Comparison of ENCODE assay signal across 8 cellular contexts in the genomic region with DNA sequence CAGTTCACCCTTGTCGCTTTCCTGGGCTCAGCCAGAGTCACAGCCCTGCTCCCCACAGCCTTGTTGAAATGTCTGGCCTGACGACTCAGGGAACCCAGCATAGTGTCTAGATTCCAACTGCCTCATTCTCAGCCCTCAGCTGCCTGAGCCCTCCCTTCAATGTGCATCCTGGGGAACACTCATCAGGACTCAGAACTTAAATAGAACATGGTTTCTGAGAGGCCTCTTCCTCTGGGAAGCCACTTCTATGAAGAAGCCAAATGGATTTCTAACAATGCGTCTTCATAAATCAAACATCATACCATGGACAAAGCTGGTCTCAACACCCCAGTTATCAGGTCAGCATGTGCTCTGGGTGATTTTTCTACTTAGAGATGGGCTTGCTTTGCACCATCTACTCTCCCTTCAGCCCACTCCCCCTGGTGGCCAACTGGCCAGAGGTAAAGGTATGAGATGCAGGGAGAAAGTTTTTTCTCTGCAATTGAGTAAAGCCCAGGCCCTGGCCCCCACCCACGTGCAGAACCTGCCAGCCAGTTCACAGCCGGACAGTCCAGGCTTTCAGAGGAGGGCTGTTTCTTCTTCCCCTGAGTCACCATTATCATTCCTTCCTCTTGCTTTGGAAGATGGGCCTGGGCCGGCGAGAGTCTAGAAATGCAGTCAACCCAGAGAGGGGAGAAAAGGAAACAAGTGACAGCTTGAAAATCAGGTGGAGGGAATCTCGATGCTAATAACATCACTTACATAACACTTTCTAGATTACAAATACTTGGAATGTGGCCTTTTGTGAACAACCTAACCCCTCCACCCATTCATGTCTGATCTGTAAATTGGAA. TPM values are rescaled to one million over a fixed set of nuclear protein-coding genes. Genes with fewer than 3 reads are reported as not detected.
A peak's percentile ranks its signal among the peaks of the same experiment; 100 is the strongest.
DNase-seq lines count a peak whose midpoint lies in the region; ATAC-seq and TF ChIP-seq lines count a peak whose summit lies in the region.

No MANE protein-coding gene starts in this region.

- H3K4me3 ChIP-seq in H7 (ENCODE audit: insufficient read depth, low read depth, low read length), result no peak overlapping the region
- no peak overlapping the region for H3K4me3 ChIP-seq in fibroblast of the aortic adventitia (ENCODE audit: low read depth, low read length)
- H3K4me3 ChIP-seq in prostate gland, result no peak overlapping the region

- no peaks in the 10 kb centered on the region for H3K9me3 ChIP-seq in CD4-positive, alpha-beta T cell (ENCODE audit: control insufficient read depth, low read length)
- H3K9me3 ChIP-seq in prostate gland, result no peaks in the 10 kb centered on the region

- TF ChIP-seq CTCF in CD4-positive, alpha-beta T cell (IDR thresholded peaks at IDR 0.05), result peak; percentile 87
- TF ChIP-seq CTCF in fibroblast of the aortic adventitia (IDR thresholded peaks at IDR 0.05; ENCODE audit: insufficient read depth, low read length) (peak; percentile 54), prostate gland (IDR thresholded peaks at IDR 0.05) (peak; percentile 36 to 79 (median 68))

- H3K4me1 Mint-ChIP-seq in CD4-positive, alpha-beta T cell (ENCODE audit: low read depth), result peaks cover 35% of the 10 kb centered on the region

- no peaks in the 10 kb centered on the region for H3K27me3 Mint-ChIP-seq in CD4-positive, alpha-beta T cell

- H3K4me3 Mint-ChIP-seq in CD4-positive, alpha-beta T cell, result no peak overlapping the region

- no peaks in the 10 kb centered on the region for H3K27me3 ChIP-seq in CD4-positive, alpha-beta T cell (ENCODE audit: control insufficient read depth, insufficient read depth, low read length)
- H3K27me3 ChIP-seq in H7 (ENCODE audit: control insufficient read depth, insufficient read depth, low read length), result no peaks in the 10 kb centered on the region; the same call in 1 of the 2 replicates
- no peaks in the 10 kb centered on the region for H3K27me3 ChIP-seq in prostate gland (replicated peaks; ENCODE audit: insufficient read depth)

- peaks cover 55% of the 10 kb centered on the region for H3K36me3 Mint-ChIP-seq in CD4-positive, alpha-beta T cell (ENCODE audit: low read depth)

- peak; percentile 67 to 84 (median 74) for DNase-seq in CD4-positive, alpha-beta T cell
- DNase-seq in H7 (peak; percentile 59), OCI-M1 (lab: John Stamatoyannopoulos, UW) (peak; percentile 65), activated T-cell treated with anti-CD3 and anti-CD28 coated beads for 48 hours (ENCODE audit: low read depth) (peak; percentile 57), fibroblast of the aortic adventitia (ENCODE audit: low read depth) (peak; percentile 28), prostate gland (ENCODE audit: low spot score) (peak; percentile 61)

- CTCF ChIA-PET in CD4-positive, alpha-beta T cell (lab: Charles Lee), result interaction anchor here (0.7 to 3.2 kb wide), 11 partner anchors 32 to 240 kb away, joined by 3 to 25 read pairs (median 5); no protein-coding TSS in a partner anchor

- no peaks in the 10 kb centered on the region for H3K9me3 Mint-ChIP-seq in CD4-positive, alpha-beta T cell

- H3K4me1 ChIP-seq in prostate gland (replicated peaks), result no peaks in the 10 kb centered on the region

- no peaks in the 10 kb centered on the region for H3K36me3 ChIP-seq in H7 (replicated peaks; ENCODE audit: control insufficient read depth, insufficient read depth, low read length)
- H3K36me3 ChIP-seq in prostate gland, result no peaks in the 10 kb centered on the region

- TF ChIP-seq POLR2A in prostate gland (IDR thresholded peaks at IDR 0.05), result no peak

- no peak overlapping the region for H3K27ac ChIP-seq in CD4-positive, alpha-beta T cell (ENCODE audit: low read depth, low read length)
- no peak overlapping the region for H3K27ac ChIP-seq in prostate gland

- WGBS in prostate gland, result 53% methylated on average over 8 of the region's 8 CpGs

- peak overlapping the region; percentile 81 for H3K27ac Mint-ChIP-seq in CD4-positive, alpha-beta T cell

- intact Hi-C loops in CD4-positive, alpha-beta T cell (cut with DNase I, micrococcal nuclease), result loop anchor here (1.0 to 10.0 kb wide), 6 partner anchors 53 to 264 kb away; a partner anchor contains a TSS
- intact Hi-C loops in prostate gland (cut with DNase I), result no loop called here

- POLR2A ChIA-PET in CD4-positive, alpha-beta T cell (lab: Charles Lee), result interaction anchor here (0.7 to 3.5 kb wide), 4 partner anchors 35 to 121 kb away, joined by 3 to 15 read pairs (median 8); a partner anchor contains a TSS

- peak; percentile 84 for ATAC-seq in CD4-positive, alpha-beta T cell (ENCODE audit: poor library complexity)
- ATAC-seq in GM21825 (IDR thresholded peaks at IDR 0.05; ENCODE audit: unreplicated experiment), result no peak
- ATAC-seq in GM21381 (IDR thresholded peaks at IDR 0.05; ENCODE audit: unreplicated experiment), result no peak

RNA-seq across cellular contexts. Expression of a gene that starts 32.1 kb away (rescaled TPM):
- under 1 TPM; 0.53 to 0.55 TPM for total RNA-seq in CD4-positive, alpha-beta T cell
- total RNA-seq in H7 (2014; rRNA removed; shearing (Covaris generic)), result not detected in 2 replicates
- 0.33 TPM in 1 of 2 replicates, not detected in the other for total RNA-seq in fibroblast of the aortic adventitia (ENCODE audit: low replicate concordance)
- total RNA-seq in prostate gland, result 1 to 10 TPM in 1 of 2 donors, under 1 TPM in 1; 0.55 to 1.1 TPM

RNA-seq across cellular contexts. Expression of a gene that starts 34.6 kb away (rescaled TPM):
- 100 to 1,000 TPM; 124 TPM for total RNA-seq in CD4-positive, alpha-beta T cell
- total RNA-seq in H7 (2014; rRNA removed; shearing (Covaris generic)), result 0.24 TPM in 1 of 2 replicates, not detected in the other
- total RNA-seq in fibroblast of the aortic adventitia (ENCODE audit: low replicate concordance) (0.25 TPM in 1 of 2 replicates, not detected in the other), prostate gland (1 to 10 TPM in 1 of 2 donors, under 1 TPM in 1; 0.46 to 1.7 TPM)

RNA-seq across cellular contexts. Expression of a gene that starts 54.4 kb away (rescaled TPM):
- total RNA-seq in CD4-positive, alpha-beta T cell, result not detected
- not detected in 2 replicates for total RNA-seq in H7 (2014; rRNA removed; shearing (Covaris generic))
- total RNA-seq in fibroblast of the aortic adventitia (ENCODE audit: low replicate concordance), result 0.49 TPM in 1 of 2 replicates, not detected in the other
- 1 to 10 TPM in 1 of 2 donors, under 1 TPM in 1; 0.96 to 7.0 TPM for total RNA-seq in prostate gland

Comparison
In these comparisons a context has a peak if more than half of its experiments do, and no peak if none do; other contexts are left out.
1. RNA of a gene that starts 34.6 kb away (total RNA-seq): 124 TPM in CD4-positive, alpha-beta T cell; 0.46 to 1.7 TPM in prostate gland, 0.24 TPM in H7 and 0.25 TPM in fibroblast of the aortic adventitia; every median in the first group is over 10 times any median in the second.
2. Peak in every context shown above with its lines, with median percentiles within 50 percentile points of each other: DNase-seq and CTCF ChIP-seq.